ENCODE assay signal across 25 cellular contexts in genomic region chr13:47679391-47679790, GRCh38.
DNase-seq lines count a peak whose midpoint lies in the region; ATAC-seq, FAIRE-seq and TF ChIP-seq lines count a peak whose summit lies in the region.
"Had no signal": no experiment of that assay in that cellular context is flagged by ENCODE, and none has a peak within 500 bp of the region (broad histone marks: within the 10 kb centered on the region; RNA-seq: fewer than 3 reads in every experiment).

No MANE protein-coding gene starts in this region.

- no peaks in the 10 kb centered on the region for H3K27me3 ChIP-seq in breast epithelium
- H3K27me3 ChIP-seq: cardiac muscle cell, esophagus squamous epithelium, neural progenitor cell, tibial artery had no signal

- ATAC-seq in GM21447 (IDR thresholded peaks at IDR 0.05; ENCODE audit: unreplicated experiment): no peak
- ATAC-seq: activated CD8-positive, alpha-beta T cell treated with anti-CD3 and anti-CD28 coated beads, Interleukin-2, amount 10 ng/mL, durations not matched to agents 7 days and 5 days; left lobe of liver; stimulated activated naive B cell treated with anti-CD40 and anti-IgM and Interleukin-4, amounts not matched to agents 10 μg/mL and 1 μg/mL and 100 μg/mL, for 72 hours had no signal

- CTCF ChIA-PET in MCF 10A (lab: Yijun Ruan, JAX): no interaction called here

- BruUV-seq in MCF 10A (replicated peaks; lab: Mats Ljungman, UMichigan): no TSS peak

- H3K27ac ChIP-seq in breast epithelium: no peak overlapping the region
- H3K27ac ChIP-seq: cardiac muscle cell, esophagus squamous epithelium, neural progenitor cell, tibial artery had no signal

- no peaks in the 10 kb centered on the region for H3K36me3 ChIP-seq in breast epithelium
- H3K36me3 ChIP-seq: cardiac muscle cell, esophagus squamous epithelium, neural progenitor cell, tibial artery had no signal

- in situ Hi-C loops in astrocyte of the cerebellum (cut with HindIII; ENCODE audit: low sequenced_read_pairs): no loop called here

- H3K36me3 Mint-ChIP-seq in MCF 10A (ENCODE audit: insufficient read depth, unreplicated experiment): no peaks in the 10 kb centered on the region
- H3K36me3 Mint-ChIP-seq: activated naive CD8-positive, alpha-beta T cell; CD4-positive, CD25-positive, alpha-beta regulatory T cell; neural progenitor cell; stimulated activated naive B cell treated with anti-CD40 and anti-IgM and Interleukin-4, amounts not matched to agents 10 μg/mL and 1 μg/mL and 100 μg/mL, for 72 hours had no signal

- FAIRE-seq in urothelium cell line (lab: Jason Lieb, UNC): no peak

- TF ChIP-seq CTCF in MCF 10A (IDR thresholded peaks at IDR 0.05; ENCODE audit: unreplicated experiment) (no peak), breast epithelium (IDR thresholded peaks at IDR 0.05) (no peak), astrocyte of the cerebellum (IDR thresholded peaks at IDR 0.05; ENCODE audit: low read depth, low read length, missing control alignments) (no peak), foreskin fibroblast (IDR thresholded peaks at IDR 0.05; ENCODE audit: low read depth, low read length) (no peak)

- POLR2A ChIA-PET in MCF 10A (lab: Yijun Ruan, JAX): no interaction called here

- H3K27ac Mint-ChIP-seq in MCF 10A (ENCODE audit: low read depth, unreplicated experiment): peak overlapping the region; percentile 1
- H3K27ac Mint-ChIP-seq: activated B cell treated with CpG ODN at 0.5 μM for 24 hours; activated CD8-positive, alpha-beta T cell treated with anti-CD3 and anti-CD28 coated beads, Interleukin-2, amount 10 ng/mL, durations not matched to agents 7 days and 5 days; activated naive CD8-positive, alpha-beta T cell; CD4-positive, CD25-positive, alpha-beta regulatory T cell; stimulated activated naive B cell treated with anti-CD40 and anti-IgM and Interleukin-4, amounts not matched to agents 10 μg/mL and 1 μg/mL and 100 μg/mL, for 72 hours had no signal

- no peaks in the 10 kb centered on the region for H3K4me1 ChIP-seq in breast epithelium
- H3K4me1 ChIP-seq: esophagus squamous epithelium had no signal

- H3K27me3 Mint-ChIP-seq in MCF 10A (ENCODE audit: insufficient read depth, unreplicated experiment): no peaks in the 10 kb centered on the region
- H3K27me3 Mint-ChIP-seq: CD4-positive, CD25-positive, alpha-beta regulatory T cell; stimulated activated naive B cell treated with anti-CD40 and anti-IgM and Interleukin-4, amounts not matched to agents 10 μg/mL and 1 μg/mL and 100 μg/mL, for 72 hours had no signal

- peaks cover 32% of the 10 kb centered on the region for H3K4me1 Mint-ChIP-seq in MCF 10A (ENCODE audit: insufficient read depth, unreplicated experiment)
- H3K4me1 Mint-ChIP-seq: activated B cell treated with CpG ODN at 0.5 μM for 24 hours; CD4-positive, CD25-positive, alpha-beta regulatory T cell; stimulated activated naive B cell treated with anti-CD40 and anti-IgM and Interleukin-4, amounts not matched to agents 10 μg/mL and 1 μg/mL and 100 μg/mL, for 72 hours had no signal

- H3K4me3 ChIP-seq in breast epithelium: no peak overlapping the region
- no peak overlapping the region for H3K4me3 ChIP-seq in astrocyte of the cerebellum (ENCODE audit: low read depth, low read length)
- H3K4me3 ChIP-seq in foreskin fibroblast (ENCODE audit: low read depth in 1 of 2, low read length in 2 of 2): no peak overlapping the region
- H3K4me3 ChIP-seq: cardiac muscle cell, esophagus squamous epithelium, neural progenitor cell, tibial artery had no signal

- no peak for TF ChIP-seq POLR2A in breast epithelium (IDR thresholded peaks at IDR 0.05)

- H3K9me3 Mint-ChIP-seq in MCF 10A (ENCODE audit: unreplicated experiment): no peaks in the 10 kb centered on the region
- H3K9me3 Mint-ChIP-seq: neural progenitor cell had no signal

- intact Hi-C loops in MCF 10A (cut with micrococcal nuclease): no loop called here
- intact Hi-C loops in breast epithelium (cut with DNase I; ENCODE audit: low total_unique reads): no loop called here

- no peak overlapping the region for H3K4me3 Mint-ChIP-seq in MCF 10A (ENCODE audit: unreplicated experiment)
- H3K4me3 Mint-ChIP-seq: activated B cell treated with CpG ODN at 0.5 μM for 24 hours; activated CD8-positive, alpha-beta T cell treated with anti-CD3 and anti-CD28 coated beads, Interleukin-2, amount 10 ng/mL, durations not matched to agents 7 days and 5 days; activated naive CD8-positive, alpha-beta T cell; CD4-positive, CD25-positive, alpha-beta regulatory T cell; neural progenitor cell; stimulated activated naive B cell treated with anti-CD40 and anti-IgM and Interleukin-4, amounts not matched to agents 10 μg/mL and 1 μg/mL and 100 μg/mL, for 72 hours had no signal

- H3K9me3 ChIP-seq in breast epithelium: no peaks in the 10 kb centered on the region
- H3K9me3 ChIP-seq: esophagus squamous epithelium, tibial artery had no signal

- DNase-seq in MCF 10A (ENCODE audit: unreplicated experiment) (peak; percentile 78), breast epithelium (ENCODE audit: low spot score in 2 of 2) (no peak), astrocyte of the cerebellum (ENCODE audit: low read depth) (peak; percentile 29), foreskin fibroblast (peak; percentile 59 to 61), urothelium cell line (ENCODE audit: low spot score) (peak; percentile 21), NCI-H1436 (lab: John Stamatoyannopoulos, UW) (no peak), SIG-M5 (lab: John Stamatoyannopoulos, UW) (no peak)
- DNase-seq: 8988T; activated B cell treated with CpG ODN at 0.5 μM for 24 hours; activated CD8-positive, alpha-beta T cell treated with anti-CD3 and anti-CD28 coated beads, Interleukin-2, amount 10 ng/mL, durations not matched to agents 7 days and 5 days; activated T-cell treated with anti-CD3 and anti-CD28 coated beads, Interleukin-2, amount 50 U/mL, for 48 hours; CD4-positive, CD25-positive, alpha-beta regulatory T cell; esophagus squamous epithelium; KBM-7; NCI-H1048; NCI-H2029 treated with DMSO at 0.1 percent for 48 hours; SHP77; stimulated activated naive B cell treated with anti-CD40 and anti-IgM and Interleukin-4, amounts not matched to agents 10 μg/mL and 1 μg/mL and 100 μg/mL, for 72 hours; T-helper 2 cell; tibial artery had no signal

Comparison
In these comparisons a context has a peak if more than half of its experiments do, and no peak if none do; other contexts are left out.
1. DNase-seq: peak in MCF 10A (single experiment), astrocyte of the cerebellum (single experiment), foreskin fibroblast (2 of 2) and urothelium cell line (single experiment); none in breast epithelium (0 of 2), NCI-H1436 (single experiment) and SIG-M5 (single experiment).